Comparison of ENCODE assay signal across 19 cellular contexts in genomic region chr7:91554893-91555292, GRCh38.
"Had no signal": no experiment of that assay in that cellular context is flagged by ENCODE, and none has a peak within 500 bp of the region (broad histone marks: within the 10 kb centered on the region; RNA-seq: fewer than 3 reads in every experiment).

No MANE protein-coding gene starts in this region.

- H3K27ac ChIP-seq: adrenal gland, coronary artery, lower lobe of right lung, psoas muscle, right lobe of liver, spleen had no signal

- H3K4me1 ChIP-seq: adrenal gland, lower lobe of right lung, psoas muscle, spleen had no signal

- DNase-seq: activated CD4-positive, alpha-beta T cell treated with anti-CD3 and anti-CD28 coated beads, Interleukin-2, amount 10 ng/mL, durations not matched to agents 7 days and 5 days; activated CD8-positive, alpha-beta memory T cell treated with anti-CD3 and anti-CD28 coated beads for 24 hours; activated naive CD4-positive, alpha-beta T cell treated with anti-CD3 and anti-CD28 coated beads, Interleukin-2, amount 10 ng/mL, durations not matched to agents 7 days and 5 days; adrenal gland; caudate nucleus; effector memory CD4-positive, alpha-beta T cell; hypothalamus; lower lobe of right lung; mucosa of descending colon; natural killer cell; psoas muscle; right lobe of liver; spleen; stimulated activated CD4-positive, alpha-beta T cell treated with anti-CD3 and anti-CD28 coated beads, Interleukin-1b, Interleukin-23, amount 100 ng/mL, for 48 hours; stimulated activated naive CD4-positive, alpha-beta T cell treated with Interleukin-2 at 50 U/mL for 16 hours; T-helper 2 cell had no signal

- H3K27me3 Mint-ChIP-seq: activated CD4-positive, alpha-beta T cell treated with anti-CD3 and anti-CD28 coated beads, Interleukin-2, amount 10 ng/mL, durations not matched to agents 7 days and 5 days; activated naive CD4-positive, alpha-beta T cell treated with anti-CD3 and anti-CD28 coated beads, Interleukin-2, amount 10 ng/mL, durations not matched to agents 7 days and 5 days; activated T-helper 17 cell treated with anti-CD3 and anti-CD28 coated beads, Interleukin-2, amount 50 U/mL, for 72 hours had no signal

- H3K27me3 ChIP-seq: adrenal gland, right lobe of liver, spleen had no signal

- H3K4me1 Mint-ChIP-seq: activated CD4-positive, alpha-beta T cell treated with anti-CD3 and anti-CD28 coated beads, Interleukin-2, amount 10 ng/mL, durations not matched to agents 7 days and 5 days; activated naive CD4-positive, alpha-beta T cell treated with anti-CD3 and anti-CD28 coated beads, Interleukin-2, amount 10 ng/mL, durations not matched to agents 7 days and 5 days; activated T-helper 17 cell treated with anti-CD3 and anti-CD28 coated beads, Interleukin-2, amount 50 U/mL, for 72 hours; natural killer cell had no signal

- H3K27ac Mint-ChIP-seq: activated CD4-positive, alpha-beta T cell treated with anti-CD3 and anti-CD28 coated beads, Interleukin-2, amount 10 ng/mL, durations not matched to agents 7 days and 5 days; activated naive CD4-positive, alpha-beta T cell treated with anti-CD3 and anti-CD28 coated beads, Interleukin-2, amount 10 ng/mL, durations not matched to agents 7 days and 5 days; activated T-helper 17 cell treated with anti-CD3 and anti-CD28 coated beads, Interleukin-2, amount 50 U/mL, for 72 hours; natural killer cell; type B pancreatic cell had no signal

- H3K36me3 Mint-ChIP-seq: activated naive CD4-positive, alpha-beta T cell treated with anti-CD3 and anti-CD28 coated beads, Interleukin-2, amount 10 ng/mL, durations not matched to agents 7 days and 5 days; natural killer cell; type B pancreatic cell had no signal

- H3K9me3 ChIP-seq: adrenal gland, lower lobe of right lung, mucosa of descending colon, psoas muscle, right lobe of liver, spleen had no signal

- H3K4me3 ChIP-seq: adrenal gland, coronary artery, lower lobe of right lung, mucosa of descending colon, psoas muscle, right lobe of liver, spleen had no signal

- ATAC-seq: activated T-helper 17 cell treated with anti-CD3 and anti-CD28 coated beads, Interleukin-2, amount 50 U/mL, for 72 hours; lower lobe of right lung; mucosa of descending colon; natural killer cell; psoas muscle had no signal

- H3K9me3 Mint-ChIP-seq: activated CD4-positive, alpha-beta T cell treated with anti-CD3 and anti-CD28 coated beads, Interleukin-2, amount 10 ng/mL, durations not matched to agents 7 days and 5 days; activated naive CD4-positive, alpha-beta T cell treated with anti-CD3 and anti-CD28 coated beads, Interleukin-2, amount 10 ng/mL, durations not matched to agents 7 days and 5 days had no signal

- H3K36me3 ChIP-seq: adrenal gland, lower lobe of right lung, right lobe of liver, spleen had no signal

- H3K4me3 Mint-ChIP-seq: activated CD4-positive, alpha-beta T cell treated with anti-CD3 and anti-CD28 coated beads, Interleukin-2, amount 10 ng/mL, durations not matched to agents 7 days and 5 days; activated naive CD4-positive, alpha-beta T cell treated with anti-CD3 and anti-CD28 coated beads, Interleukin-2, amount 10 ng/mL, durations not matched to agents 7 days and 5 days; activated T-helper 17 cell treated with anti-CD3 and anti-CD28 coated beads, Interleukin-2, amount 50 U/mL, for 72 hours; natural killer cell; type B pancreatic cell had no signal
